Comparison of ENCODE assay signal across 36 cellular contexts in genomic region chr13:80118099-80118498, GRCh38.
DNase-seq lines count a peak whose midpoint lies in the region; ATAC-seq, FAIRE-seq and TF ChIP-seq lines count a peak whose summit lies in the region.
"Had no signal": no experiment of that assay in that cellular context is flagged by ENCODE, and none has a peak within 500 bp of the region (broad histone marks: within the 10 kb centered on the region; RNA-seq: fewer than 3 reads in every experiment).

No MANE protein-coding gene starts in this region.

- H3K4me2 ChIP-seq in SK-N-SH, result no peak overlapping the region
- peak overlapping the region; percentile 6 for H3K4me2 ChIP-seq in smooth muscle cell
- H3K4me2 ChIP-seq: A549; BLaER1; BLaER1 treated with 17β-estradiol and CSF1 and Interleukin-3, amounts not matched to agents 10 nM and 100 nM had no signal

- H3K27ac ChIP-seq in SK-N-SH (ENCODE audit: low read depth in 2 of 2, low read length in 1 of 2) (peak overlapping the region in 1 of 2 experiments; percentile 55; a peak in 2 of 4 replicates), smooth muscle cell (ENCODE audit: low read depth) (peak overlapping the region; percentile 78), coronary artery (no peak overlapping the region)
- H3K27ac ChIP-seq: 22Rv1; A549; BLaER1; BLaER1 treated with 17β-estradiol and CSF1 and Interleukin-3, amounts not matched to agents 10 nM and 100 nM; C4-2B had no signal

- H3K36me3 Mint-ChIP-seq in activated T-cell treated with anti-CD3 and anti-CD28 coated beads, Interleukin-2, amount 50 U/mL, for 72 hours (ENCODE audit: insufficient read depth in 2 of 2), result no peaks in the 10 kb centered on the region
- H3K36me3 Mint-ChIP-seq: CD14-positive monocyte; CD4-positive, alpha-beta memory T cell; CD4-positive, CD25-positive, alpha-beta regulatory T cell; CD8-positive, alpha-beta memory T cell; CD8-positive, alpha-beta T cell had no signal

- DNase-seq in activated T-cell treated with anti-CD3 and anti-CD28 coated beads, Interleukin-2, amount 50 U/mL, for 72 hours, result no peak
- DNase-seq in activated T-cell treated with anti-CD3 and anti-CD28 coated beads for 4 hours, result no peak
- DNase-seq in SK-N-SH, result no peak
- DNase-seq in smooth muscle cell (lab: John Stamatoyannopoulos, UW; ENCODE audit: unreplicated experiment), result no peak
- no peak for DNase-seq in coronary artery (ENCODE audit: low spot score)
- DNase-seq in GM19239 (ENCODE audit: insufficient read length, low spot score), result no peak
- DNase-seq: 8988T; ACHN; AML-193; BE2C; Caco-2; Calu3; CD4-positive, alpha-beta memory T cell; CD4-positive, alpha-beta T cell; CD4-positive, CD25-positive, alpha-beta regulatory T cell; CD8-positive, alpha-beta memory T cell; CD8-positive, alpha-beta T cell; COR-L47; DMS 273 treated with DMSO at 0.1 percent for 48 hours; DMS153; DMS53; DMS79; DMS79 treated with DMSO at 0.1 percent for 48 hours; DND-41; EL had no signal

- WGBS in SK-N-SH (ENCODE audit: low lambda C conversion rate), result 75% methylated on average over 1 of the region's 1 CpG
- WGBS in smooth muscle cell (ENCODE audit: low lambda C conversion rate), result 97% methylated on average over 1 of the region's 1 CpG

- POLR2A ChIA-PET in SK-N-SH (lab: Yijun Ruan, JAX), result no interaction called here

- FAIRE-seq in GM19239 (lab: Jason Lieb, UNC), result no peak
- FAIRE-seq: A204.1, A549, D721Med had no signal

- H3K9me3 ChIP-seq in SK-N-SH (no peaks in the 10 kb centered on the region), smooth muscle cell (replicated peaks; ENCODE audit: low read depth) (no peaks in the 10 kb centered on the region)
- H3K9me3 ChIP-seq: A549; BE2C; BLaER1; BLaER1 treated with 17β-estradiol and CSF1 and Interleukin-3, amounts not matched to agents 10 nM and 100 nM; Caco-2 had no signal

- no peak for ATAC-seq in activated T-cell treated with anti-CD3 and anti-CD28 coated beads, Interleukin-2, amount 50 U/mL, for 72 hours (replicated peaks in 1 of 2)
- no peak for ATAC-seq in SK-N-SH treated with all-trans-retinoic acid at 6 μM for 48 hours
- no peak for ATAC-seq in HG03571 (IDR thresholded peaks at IDR 0.05; ENCODE audit: unreplicated experiment)
- ATAC-seq: A549; CD8-positive, alpha-beta T cell had no signal

- no peak overlapping the region for H3K9ac ChIP-seq in SK-N-SH
- H3K9ac ChIP-seq in smooth muscle cell (ENCODE audit: low read depth), result no peak overlapping the region
- H3K9ac ChIP-seq: BLaER1; BLaER1 treated with 17β-estradiol and CSF1 and Interleukin-3, amounts not matched to agents 10 nM and 100 nM had no signal

- no peaks in the 10 kb centered on the region for H3K27me3 Mint-ChIP-seq in activated T-cell treated with anti-CD3 and anti-CD28 coated beads, Interleukin-2, amount 50 U/mL, for 72 hours (ENCODE audit: low read depth)
- H3K27me3 Mint-ChIP-seq: B cell; CD4-positive, alpha-beta T cell; CD4-positive, CD25-positive, alpha-beta regulatory T cell had no signal

- H3K79me2 ChIP-seq in SK-N-SH (ENCODE audit: insufficient read depth) (no peaks in the 10 kb centered on the region), smooth muscle cell (ENCODE audit: low read depth) (no peaks in the 10 kb centered on the region)

- H3F3A ChIP-seq in SK-N-SH (replicated peaks; ENCODE audit: insufficient read depth) (no peaks in the 10 kb centered on the region), smooth muscle cell (ENCODE audit: low read depth) (no peaks in the 10 kb centered on the region)

- TF ChIP-seq CTCF in SK-N-SH (IDR thresholded peaks at IDR 0.05) (no peak), smooth muscle cell (IDR thresholded peaks at IDR 0.05; ENCODE audit: borderline replicate concordance, insufficient read depth, poor library complexity, severe bottlenecking) (no peak), coronary artery (IDR thresholded peaks at IDR 0.05) (no peak)

- no peak overlapping the region for H3K4me3 Mint-ChIP-seq in activated T-cell treated with anti-CD3 and anti-CD28 coated beads, Interleukin-2, amount 50 U/mL, for 72 hours
- H3K4me3 Mint-ChIP-seq: B cell; CD14-positive monocyte; CD4-positive, alpha-beta memory T cell; CD4-positive, alpha-beta T cell; CD4-positive, CD25-positive, alpha-beta regulatory T cell; CD8-positive, alpha-beta memory T cell; CD8-positive, alpha-beta T cell had no signal

- TF ChIP-seq RAD21 in SK-N-SH (IDR thresholded peaks at IDR 0.05; ENCODE audit: low read length), result no peak

- H4K20me1 ChIP-seq in SK-N-SH (ENCODE audit: insufficient read depth), result no peaks in the 10 kb centered on the region
- H4K20me1 ChIP-seq in smooth muscle cell (ENCODE audit: low read depth), result no peaks in the 10 kb centered on the region
- H4K20me1 ChIP-seq: BLaER1; BLaER1 treated with 17β-estradiol and CSF1 and Interleukin-3, amounts not matched to agents 10 nM and 100 nM had no signal

- H3K9me3 Mint-ChIP-seq in activated T-cell treated with anti-CD3 and anti-CD28 coated beads, Interleukin-2, amount 50 U/mL, for 72 hours, result no peaks in the 10 kb centered on the region
- H3K9me3 Mint-ChIP-seq: CD4-positive, alpha-beta T cell; CD8-positive, alpha-beta T cell had no signal

- H3K27me3 ChIP-seq in SK-N-SH (ENCODE audit: insufficient read depth) (no peaks in the 10 kb centered on the region), smooth muscle cell (ENCODE audit: low read depth) (no peaks in the 10 kb centered on the region)
- H3K27me3 ChIP-seq: BE2C; BLaER1; BLaER1 treated with 17β-estradiol and CSF1 and Interleukin-3, amounts not matched to agents 10 nM and 100 nM had no signal

- peaks cover 0 to 8% of the 10 kb centered on the region in 2 experiments; a peak in 2 of 4 replicates for H3K4me1 ChIP-seq in SK-N-SH (ENCODE audit: control insufficient read depth in 1 of 2, insufficient read depth in 2 of 2, low read depth in 1 of 2, low read length in 1 of 2)
- H3K4me1 ChIP-seq in smooth muscle cell (ENCODE audit: low read depth), result no peaks in the 10 kb centered on the region
- H3K4me1 ChIP-seq: BLaER1; BLaER1 treated with 17β-estradiol and CSF1 and Interleukin-3, amounts not matched to agents 10 nM and 100 nM; Caco-2 had no signal

- peak in 1 of 2 experiments; percentile 51; a peak in 1 of 4 replicates for TF ChIP-seq EP300 in SK-N-SH (IDR thresholded peaks at IDR 0.05; ENCODE audit: borderline replicate concordance in 1 of 2, low read depth in 1 of 2, low read length in 1 of 2)

- peak overlapping the region; percentile 51 for H3K27ac Mint-ChIP-seq in activated T-cell treated with anti-CD3 and anti-CD28 coated beads, Interleukin-2, amount 50 U/mL, for 72 hours
- H3K27ac Mint-ChIP-seq: B cell; CD14-positive monocyte; CD4-positive, alpha-beta memory T cell; CD4-positive, alpha-beta T cell; CD4-positive, CD25-positive, alpha-beta regulatory T cell; CD8-positive, alpha-beta memory T cell; CD8-positive, alpha-beta T cell had no signal

- no peaks in the 10 kb centered on the region for H3K4me1 Mint-ChIP-seq in activated T-cell treated with anti-CD3 and anti-CD28 coated beads, Interleukin-2, amount 50 U/mL, for 72 hours (ENCODE audit: low read depth)
- H3K4me1 Mint-ChIP-seq: B cell; CD14-positive monocyte; CD4-positive, alpha-beta memory T cell; CD4-positive, CD25-positive, alpha-beta regulatory T cell; CD8-positive, alpha-beta memory T cell had no signal

- H3K9me2 ChIP-seq in SK-N-SH, result no peaks in the 10 kb centered on the region

- H2AFZ ChIP-seq in SK-N-SH (ENCODE audit: low read depth) (no peak overlapping the region), smooth muscle cell (ENCODE audit: low read depth) (no peak overlapping the region)

- H3K4me3 ChIP-seq in SK-N-SH (ENCODE audit: low read depth in 2 of 2, low read length in 1 of 2), result no peak overlapping the region
- no peak overlapping the region for H3K4me3 ChIP-seq in smooth muscle cell
- no peak overlapping the region for H3K4me3 ChIP-seq in coronary artery
- H3K4me3 ChIP-seq: A549; BLaER1; BLaER1 treated with 17β-estradiol and CSF1 and Interleukin-3, amounts not matched to agents 10 nM and 100 nM had no signal

- CTCF ChIA-PET in SK-N-SH (lab: Yijun Ruan, JAX), result no interaction called here

- H3K36me3 ChIP-seq in SK-N-SH (replicated peaks in 1 of 2; ENCODE audit: control insufficient read depth in 1 of 2, insufficient read depth in 2 of 2, low read length in 1 of 2) (no peaks in the 10 kb centered on the region), smooth muscle cell (ENCODE audit: low read depth) (no peaks in the 10 kb centered on the region)
- H3K36me3 ChIP-seq: BE2C; BLaER1; BLaER1 treated with 17β-estradiol and CSF1 and Interleukin-3, amounts not matched to agents 10 nM and 100 nM had no signal

TF ChIP-seq in SK-N-SH, 30 proteins besides CTCF, POLR2A, EP300 and RAD21:
- no peak for TF ChIP-seq MEF2A (IDR thresholded peaks at IDR 0.05; ENCODE audit: borderline replicate concordance, low read depth)
- TF ChIP-seq TCF12 (IDR thresholded peaks at IDR 0.05), result peak; percentile 32; the same call in 1 of the 2 replicates

TF ChIP-seq in SK-N-SH treated with all-trans-retinoic acid at 6 μM for 48 hours, 23 proteins besides CTCF, POLR2A, EP300 and RAD21 (continues in another document):
- TF ChIP-seq ESRRG (CRISPR knock-in tag; IDR thresholded peaks at IDR 0.05) (no peak), PPARA (CRISPR knock-in tag; IDR thresholded peaks at IDR 0.05; ENCODE audit: borderline replicate concordance) (no peak), GLIS3 (CRISPR knock-in tag; IDR thresholded peaks at IDR 0.05) (no peak), TOX (CRISPR knock-in tag; IDR thresholded peaks at IDR 0.05; ENCODE audit: borderline replicate concordance) (no peak), OSR1 (CRISPR knock-in tag; IDR thresholded peaks at IDR 0.05) (no peak), POU6F1 (CRISPR knock-in tag; IDR thresholded peaks at IDR 0.05; ENCODE audit: borderline replicate concordance, low read depth) (no peak)
